Comparison of ENCODE assay signal across 8 cellular contexts in the genomic region with DNA sequence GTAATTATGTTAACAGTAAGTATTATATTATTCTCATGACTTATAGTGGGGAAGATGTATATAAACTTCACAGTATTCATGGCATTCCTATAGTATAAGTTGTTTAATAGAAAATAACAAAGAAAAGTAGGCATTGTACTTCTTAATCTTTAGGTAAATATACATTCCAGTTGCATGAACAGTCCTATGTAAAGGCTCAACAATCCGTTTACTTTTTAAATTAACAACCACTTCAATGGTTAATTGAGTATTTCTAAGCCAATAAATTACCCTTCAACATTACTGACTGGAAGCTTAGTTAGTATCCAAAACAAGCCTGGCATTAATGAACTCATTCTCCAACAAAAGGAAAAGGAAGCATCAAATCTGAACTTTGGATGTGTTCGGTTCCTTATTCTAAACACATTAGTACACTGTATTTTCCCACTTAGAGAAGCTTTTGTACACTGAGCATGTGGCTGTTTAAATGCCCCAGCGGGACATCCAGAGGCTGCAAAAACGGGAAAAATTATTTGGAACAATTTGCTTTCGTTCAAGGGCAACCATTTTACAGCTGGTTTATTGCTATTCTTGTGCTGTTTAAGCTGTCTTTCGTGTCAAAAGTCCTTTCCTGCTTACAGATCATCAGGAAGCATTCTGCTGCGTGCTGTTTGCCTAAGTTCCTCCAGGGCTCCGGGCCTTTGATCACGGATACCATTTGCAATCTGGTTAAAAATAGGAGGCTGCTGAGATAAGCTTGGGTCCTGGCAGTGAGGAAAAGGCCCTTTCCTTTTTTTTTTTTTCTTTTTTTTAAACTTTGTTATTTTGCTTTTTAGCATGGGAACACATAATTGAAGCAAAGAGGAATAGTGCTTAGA.
DNase-seq lines count a peak whose midpoint lies in the region; ATAC-seq, FAIRE-seq and TF ChIP-seq lines count a peak whose summit lies in the region.

No MANE protein-coding gene starts in this region.

- peak; percentile 65 for FAIRE-seq in pancreas (lab: Jason Lieb, UNC)

- TF ChIP-seq CTCF in gastroesophageal sphincter (IDR thresholded peaks at IDR 0.05) (peak in 1 of 4 experiments; percentile 19), pancreas (IDR thresholded peaks at IDR 0.05) (no peak)

- TF ChIP-seq EP300 in gastroesophageal sphincter (IDR thresholded peaks at IDR 0.05): no peak

- peak; percentile 65 for ATAC-seq in gastroesophageal sphincter
- ATAC-seq in pancreas: peak in 3 of 4 donors; percentile 60 to 84 (median 79)
- no peak for ATAC-seq in GM21576 (IDR thresholded peaks at IDR 0.05; ENCODE audit: unreplicated experiment)
- no peak for ATAC-seq in HG02623 (IDR thresholded peaks at IDR 0.05; ENCODE audit: unreplicated experiment)

- H3K27ac ChIP-seq in SJCRH30 (peak overlapping the region; percentile 78), gastroesophageal sphincter (peak overlapping the region in 3 of 4 donors; percentile 67 to 73 (median 69)), pancreas (no peak overlapping the region)

- peak overlapping the region; percentile 51 for H3K4me3 ChIP-seq in SJCRH30
- peak overlapping the region in 1 of 2 donors; percentile 18 for H3K4me3 ChIP-seq in gastroesophageal sphincter
- no peak overlapping the region for H3K4me3 ChIP-seq in pancreas

- H3K36me3 ChIP-seq in SJCRH30 (no peaks in the 10 kb centered on the region), gastroesophageal sphincter (no peaks in the 10 kb centered on the region), pancreas (no peaks in the 10 kb centered on the region)

- H3K4me1 ChIP-seq in SJCRH30 (peaks cover 15% of the 10 kb centered on the region), gastroesophageal sphincter (peaks cover 0 to 26% (median 5%) of the 10 kb centered on the region in 3 donors), pancreas (peaks cover 0 to 3% (median 0%) of the 10 kb centered on the region in 3 donors)

- TF ChIP-seq POLR2A in gastroesophageal sphincter (IDR thresholded peaks at IDR 0.05): no peak

- WGBS in gastroesophageal sphincter (ENCODE audit: low coverage in 1 of 2), 2 donors: 26 to 34% methylated on average over 8 to 9 of the region's 9 CpGs
- WGBS in pancreas, 2 donors: 26 to 37% methylated on average over 9 of the region's 9 CpGs

- intact Hi-C loops in pancreas (cut with DNase I): no loop called here

- H3K9me3 ChIP-seq in SJCRH30 (replicated peaks) (no peaks in the 10 kb centered on the region), gastroesophageal sphincter (no peaks in the 10 kb centered on the region), pancreas (no peaks in the 10 kb centered on the region)

- DNase-seq in ELF-1 (ENCODE audit: low read depth, low spot score): peak; percentile 69
- DNase-seq in SJCRH30: peak; percentile 68 to 84
- DNase-seq in pancreas: no peak
- no peak for DNase-seq in COLO829 (ENCODE audit: low spot score)
- no peak for DNase-seq in 8988T

- H3K27me3 ChIP-seq in SJCRH30: no peaks in the 10 kb centered on the region
- H3K27me3 ChIP-seq in gastroesophageal sphincter: no peaks in the 10 kb centered on the region
- H3K27me3 ChIP-seq in pancreas: no peaks in the 10 kb centered on the region

Comparison
In these comparisons a context has a peak if more than half of its experiments do, and no peak if none do; other contexts are left out.
1. DNase-seq: peak in ELF-1 (single experiment) and SJCRH30 (2 of 2); none in pancreas (0 of 6), COLO829 (single experiment) and 8988T (single experiment).
2. H3K27ac ChIP-seq: peak in SJCRH30 (single experiment) and gastroesophageal sphincter (3 of 4); none in pancreas (0 of 4).
3. ATAC-seq: peak in gastroesophageal sphincter (single experiment) and pancreas (3 of 4); none in GM21576 (single experiment) and HG02623 (single experiment).